8 cellular contexts compared by ENCODE assay signal in the genomic region with DNA sequence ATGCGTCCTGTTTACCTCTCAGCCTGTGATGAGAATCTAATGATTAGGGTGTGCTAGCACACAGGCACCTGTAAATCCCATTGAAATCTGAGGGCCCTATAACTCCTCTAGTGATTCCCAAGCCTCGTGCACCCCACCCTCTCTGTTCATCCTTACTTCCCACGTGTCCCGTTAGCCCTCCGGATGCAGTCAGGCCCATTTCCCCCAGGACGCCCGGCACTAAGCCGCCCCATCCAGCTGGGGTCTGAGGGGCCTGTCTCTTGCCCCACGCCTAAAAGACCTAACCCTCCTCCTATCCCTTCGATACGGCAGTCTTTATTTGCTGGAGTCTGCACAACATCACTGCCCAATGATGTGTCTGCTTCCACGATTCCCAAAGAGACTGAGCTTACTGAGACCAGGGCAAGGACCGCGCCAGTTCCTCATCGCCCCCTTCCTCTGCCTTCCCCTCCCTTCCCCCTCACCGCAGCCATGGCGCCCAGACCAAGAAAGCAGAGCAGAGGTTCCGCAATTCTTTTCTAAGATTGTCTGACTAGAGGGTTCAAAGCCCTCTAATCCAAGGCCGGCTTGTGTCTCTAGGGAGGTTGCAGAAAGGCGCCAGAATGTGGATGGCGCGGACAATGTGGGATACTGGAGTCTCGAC. TPM values are rescaled to one million over a fixed set of nuclear protein-coding genes. Genes with fewer than 3 reads are reported as not detected.
A peak's percentile ranks its signal among the peaks of the same experiment; 100 is the strongest.
DNase-seq lines count a peak whose midpoint lies in the region; ATAC-seq, FAIRE-seq and TF ChIP-seq lines count a peak whose summit lies in the region.

No MANE protein-coding gene starts in this region.

- TF ChIP-seq POLR2A in K562 (conservative IDR thresholded peaks at IDR 0.05) = no peak

- no peak for FAIRE-seq in K562 (lab: Jason Lieb, UNC)

- no peak for TF ChIP-seq CTCF in K562 (IDR thresholded peaks at IDR 0.05 in 2 of 3, conservative IDR thresholded peaks at IDR 0.05 in 1 of 3; ENCODE audit: insufficient read depth in 2 of 3, low read depth in 1 of 3, low read length in 3 of 3)
- no peak for TF ChIP-seq CTCF in liver (IDR thresholded peaks at IDR 0.05; ENCODE audit: low read depth, low read length, missing input control)
- no peak for TF ChIP-seq CTCF in thoracic aorta (IDR thresholded peaks at IDR 0.05)
- no peak for TF ChIP-seq CTCF in OCI-LY7 (conservative IDR thresholded peaks at IDR 0.05; ENCODE audit: low read length)

- no peak for TF ChIP-seq EP300 in K562 (IDR thresholded peaks at IDR 0.05; ENCODE audit: low read length)

- H3K4me1 ChIP-seq in BLaER1 (peaks cover 45% of the 10 kb centered on the region), K562 (replicated peaks in 1 of 2; ENCODE audit: control insufficient read depth in 2 of 2, insufficient read depth in 2 of 2, low read length in 2 of 2) (peaks cover 0 to 18% of the 10 kb centered on the region in 2 experiments; a peak in 3 of 5 replicates), liver (ENCODE audit: control insufficient read depth in 4 of 4, insufficient read depth in 4 of 4, low read length in 3 of 4) (peaks cover 10 to 51% (median 42%) of the 10 kb centered on the region in 4 donors), thoracic aorta (ENCODE audit: control insufficient read depth in 1 of 2, low read depth in 2 of 2) (peaks cover 13 to 32% of the 10 kb centered on the region in 2 donors), OCI-LY7 (ENCODE audit: insufficient read depth, low read length, poor library complexity, severe bottlenecking) (no peaks in the 10 kb centered on the region)

- no peaks in the 10 kb centered on the region for H3K79me2 ChIP-seq in K562 (ENCODE audit: control insufficient read depth, insufficient read depth, low read length)
- H3K79me2 ChIP-seq in OCI-LY7 (ENCODE audit: insufficient read depth, low read depth, low read length) = no peaks in the 10 kb centered on the region

- POLR2A ChIA-PET in K562 (lab: Yijun Ruan, JAX) (no interaction called here), OCI-LY7 (lab: Charles Lee) (no interaction called here)

- 91% methylated on average over 16 of the region's 23 CpGs for WGBS in K562 (ENCODE audit: insufficient coverage, low coverage, missing lambda C conversion rate)
- WGBS in liver = 33% methylated on average over 23 of the region's 23 CpGs

- H4K20me1 ChIP-seq in BLaER1 (peaks cover 31% of the 10 kb centered on the region), K562 (replicated peaks; ENCODE audit: control insufficient read depth, insufficient read depth, low read length) (no peaks in the 10 kb centered on the region), OCI-LY7 (ENCODE audit: insufficient read depth, low read length) (no peaks in the 10 kb centered on the region)

- peak; percentile 5 for ATAC-seq in GM19351 (IDR thresholded peaks at IDR 0.05; ENCODE audit: unreplicated experiment)
- no peak for ATAC-seq in K562
- ATAC-seq in thoracic aorta (ENCODE audit: insufficient number of reproducible peaks, low FRiP score, low read depth) = no peak
- ATAC-seq in HG03095 (IDR thresholded peaks at IDR 0.05; ENCODE audit: unreplicated experiment) = no peak

- no TSS peak for BruUV-seq in K562 (replicated peaks; lab: Mats Ljungman, UMichigan)
- no TSS peak for BruUV-seq in OCI-LY7 (replicated peaks; lab: Mats Ljungman, UMichigan)

- H3K4me2 ChIP-seq in BLaER1 = peak overlapping the region; percentile 99
- H3K4me2 ChIP-seq in K562 (ENCODE audit: insufficient read depth, low read length) = no peak overlapping the region
- no peak overlapping the region; the same call in 1 of the 2 replicates for H3K4me2 ChIP-seq in OCI-LY7 (ENCODE audit: low read length)

- H3K9ac ChIP-seq in BLaER1 = peak overlapping the region; percentile 97
- H3K9ac ChIP-seq in K562 (ENCODE audit: insufficient read depth in 1 of 2, low read depth in 2 of 2, low read length in 2 of 2) = no peak overlapping the region
- peak overlapping the region in 1 of 2 donors; percentile 32 for H3K9ac ChIP-seq in liver (ENCODE audit: low read depth in 1 of 2, low read length in 2 of 2)

- TF ChIP-seq RAD21 in K562 (CRISPR knock-in tag; conservative IDR thresholded peaks at IDR 0.05 in 1 of 2, IDR thresholded peaks at IDR 0.05 in 1 of 2) = no peak
- TF ChIP-seq RAD21 in liver (IDR thresholded peaks at IDR 0.05) = no peak

- H3K27ac ChIP-seq in BLaER1 (peak overlapping the region; percentile 99), K562 (ENCODE audit: extremely low read depth, low read depth, low read length) (no peak overlapping the region), liver (ENCODE audit: low read depth in 1 of 2, low read length in 2 of 2) (peak overlapping the region; percentile 83 to 88), thoracic aorta (peak overlapping the region; percentile 86 to 95), OCI-LY7 (ENCODE audit: low read depth, low read length, poor library complexity, severe bottlenecking) (no peak overlapping the region)

- in situ Hi-C loops in K562 (cut with MboI) = no loop called here

- H3K36me3 ChIP-seq in BLaER1 (peaks cover 3% of the 10 kb centered on the region), K562 (ENCODE audit: control insufficient read depth, insufficient read depth, low read length) (peaks cover 7% of the 10 kb centered on the region), liver (ENCODE audit: control insufficient read depth in 4 of 4, insufficient read depth in 3 of 4, low read depth in 1 of 4, low read length in 3 of 4) (no peaks in the 10 kb centered on the region), thoracic aorta (no peaks in the 10 kb centered on the region), OCI-LY7 (ENCODE audit: insufficient read depth, low read length) (no peaks in the 10 kb centered on the region)

- CTCF ChIA-PET in K562 (lab: Yijun Ruan, JAX; ENCODE audit: low intra/inter-chr PET ratio) = no interaction called here
- CTCF ChIA-PET in OCI-LY7 (lab: Charles Lee; ENCODE audit: unreplicated experiment) = no interaction called here

- no peak overlapping the region for H2AFZ ChIP-seq in K562 (ENCODE audit: low read depth, low read length)
- no peak overlapping the region for H2AFZ ChIP-seq in OCI-LY7 (ENCODE audit: low read length)

- H3K27me3 ChIP-seq in BLaER1 = no peaks in the 10 kb centered on the region
- H3K27me3 ChIP-seq in K562 (ENCODE audit: control insufficient read depth in 2 of 2, insufficient read depth in 2 of 2, low read length in 2 of 2) = no peaks in the 10 kb centered on the region
- H3K27me3 ChIP-seq in liver (ENCODE audit: control insufficient read depth in 4 of 4, insufficient read depth in 4 of 4, low read length in 3 of 4) = no peaks in the 10 kb centered on the region
- no peaks in the 10 kb centered on the region for H3K27me3 ChIP-seq in thoracic aorta (replicated peaks; ENCODE audit: insufficient read depth)

- H3K9me3 ChIP-seq in BLaER1 = no peaks in the 10 kb centered on the region
- H3K9me3 ChIP-seq in K562 (replicated peaks; ENCODE audit: control insufficient read depth, insufficient read depth, low read depth, low read length) = no peaks in the 10 kb centered on the region
- no peaks in the 10 kb centered on the region for H3K9me3 ChIP-seq in liver (ENCODE audit: control insufficient read depth in 4 of 4, low read length in 3 of 4)
- no peaks in the 10 kb centered on the region for H3K9me3 ChIP-seq in thoracic aorta
- H3K9me3 ChIP-seq in OCI-LY7 (ENCODE audit: low read length) = no peaks in the 10 kb centered on the region

- intact Hi-C loops in K562 (cut with micrococcal nuclease) (no loop called here), OCI-LY7 (cut with micrococcal nuclease; ENCODE audit: unreplicated experiment) (no loop called here)

- DNase-seq in NCI-H1092 (lab: John Stamatoyannopoulos, UW) = peak; percentile 67
- DNase-seq in K562 (ENCODE audit: extremely low read depth in 1 of 4, low spot score in 3 of 4) = no peak
- no peak for DNase-seq in thoracic aorta (ENCODE audit: low spot score)
- DNase-seq in OCI-LY7 (ENCODE audit: low spot score) = no peak

- H3K9me1 ChIP-seq in K562 (ENCODE audit: control insufficient read depth, insufficient read depth, low read length) = no peaks in the 10 kb centered on the region

- H3K4me3 ChIP-seq in BLaER1 = peak overlapping the region; percentile 91
- no peak overlapping the region for H3K4me3 ChIP-seq in K562
- H3K4me3 ChIP-seq in liver (ENCODE audit: low read depth in 1 of 3, low read length in 3 of 3) = peak overlapping the region in 2 of 3 donors; percentile 70 to 75
- H3K4me3 ChIP-seq in thoracic aorta = peak overlapping the region; percentile 85
- no peak overlapping the region for H3K4me3 ChIP-seq in OCI-LY7 (ENCODE audit: low read depth, low read length, poor library complexity, severe bottlenecking)

- no peaks in the 10 kb centered on the region for H3K9me2 ChIP-seq in OCI-LY7 (ENCODE audit: insufficient read depth, low read length)

RNA-seq across cellular contexts. Expression of gene FADS2, which starts 1.0 kb away (rescaled TPM):
- total RNA-seq in K562 (2011; cell fraction: chromatin; rRNA removed; ENCODE audit: low replicate concordance) = 49.3 and 107 TPM in 2 replicates
- 68.6 and 70.4 TPM in 2 replicates for total RNA-seq in K562 (2011; cell fraction: nucleolus; rRNA removed)
- 66.5 and 86.0 TPM in 2 replicates for total RNA-seq in K562 (2011; cell fraction: nucleoplasm; rRNA removed)
- total RNA-seq in K562 (2014; rRNA removed) (13.2 and 17.7 TPM in 2 replicates), K562 (2014; rRNA removed; fragmentation: Illumina TruSeq; extraction: Trizol) (14.5 and 16.2 TPM in 2 replicates), K562 (2015; rRNA removed; fragmentation: Illumina TruSeq; extraction: Trizol) (11.5 and 12.0 TPM in 2 replicates), K562 (2021) (28.6 and 30.4 TPM in 2 replicates), liver (100 to 1,000 TPM in 1 of 2 donors, 10 to 100 TPM in 1; 65.4 to 281 TPM), thoracic aorta (100 to 1,000 TPM in 1 of 2 donors, 10 to 100 TPM in 1; 89.2 to 234 TPM), OCI-LY7 (2022) (2.3 and 2.8 TPM in 2 replicates)
- polyA plus RNA-seq in K562 (2011; rRNA removed) (42.8 and 57.1 TPM in 2 replicates), K562 (2014; fragmentation: Illumina TruSeq; extraction: Trizol) (33.9 and 39.7 TPM in 2 replicates), K562 (2014; fragmentation: Nextera tagmentation; extraction: Ambion mirVana) (1 to 10 TPM; 2.9 to 5.3 TPM), K562 (2014; rRNA removed) (23.9 and 27.2 TPM in 2 replicates), liver (100 to 1,000 TPM in 1 of 2 donors, 1 to 10 TPM in 1; 2.8 to 104 TPM)
- 45.6 and 51.9 TPM in 2 replicates for polyA plus RNA-seq in K562 (2011; cell fraction: cytosol; rRNA removed)
- 34.1 and 48.4 TPM in 2 replicates for polyA plus RNA-seq in K562 (2011; cell fraction: nucleus; rRNA removed)
- 27.8 and 43.6 TPM in 2 replicates for polyA plus RNA-seq in K562 (2012)
- polyA minus RNA-seq in K562 (2011; rRNA and poly(A)+ RNA removed) = 38.9 and 48.8 TPM in 2 replicates
- 21.3 and 32.6 TPM in 2 replicates for polyA minus RNA-seq in K562 (2011; cell fraction: cytosol; rRNA and poly(A)+ RNA removed)
- 10.5 and 15.2 TPM in 2 replicates for polyA minus RNA-seq in K562 (2011; cell fraction: nucleus; rRNA and poly(A)+ RNA removed)
- 0.31 and 0.95 TPM in 2 replicates for total RNA-seq in OCI-LY7 (2014; rRNA removed; shearing (Covaris generic))

RNA-seq across cellular contexts. Expression of gene FADS1, which starts 10.2 kb away (rescaled TPM):
- total RNA-seq in K562 (2011; cell fraction: chromatin; rRNA removed; ENCODE audit: low replicate concordance) = 611 and 866 TPM in 2 replicates
- 866 and 894 TPM in 2 replicates for total RNA-seq in K562 (2011; cell fraction: nucleolus; rRNA removed)
- total RNA-seq in K562 (2011; cell fraction: nucleoplasm; rRNA removed) = 825 and 959 TPM in 2 replicates
- total RNA-seq in K562 (2014; rRNA removed) (250 and 292 TPM in 2 replicates), K562 (2014; rRNA removed; fragmentation: Illumina TruSeq; extraction: Trizol) (367 and 390 TPM in 2 replicates), K562 (2015; rRNA removed; fragmentation: Illumina TruSeq; extraction: Trizol) (353 and 364 TPM in 2 replicates), K562 (2021) (378 and 411 TPM in 2 replicates), liver (100 to 1,000 TPM in 1 of 2 donors, 10 to 100 TPM in 1; 72.7 to 137 TPM), thoracic aorta (10 to 100 TPM; 39.0 to 52.9 TPM), OCI-LY7 (2022) (not detected in 2 replicates)
- polyA plus RNA-seq in K562 (2011; rRNA removed) (747 and 864 TPM in 2 replicates), K562 (2014; fragmentation: Illumina TruSeq; extraction: Trizol) (394 and 457 TPM in 2 replicates), K562 (2014; fragmentation: Nextera tagmentation; extraction: Ambion mirVana) (100 to 1,000 TPM; 110 to 174 TPM), K562 (2014; rRNA removed) (295 and 314 TPM in 2 replicates), liver (10 to 100 TPM; 16.8 to 44.8 TPM)
- polyA plus RNA-seq in K562 (2011; cell fraction: cytosol; rRNA removed) = 1,005 and 1,028 TPM in 2 replicates
- polyA plus RNA-seq in K562 (2011; cell fraction: nucleus; rRNA removed) = 277 and 375 TPM in 2 replicates
- polyA plus RNA-seq in K562 (2012) = 228 and 290 TPM in 2 replicates
- polyA minus RNA-seq in K562 (2011; rRNA and poly(A)+ RNA removed) = 571 and 760 TPM in 2 replicates
- 555 and 599 TPM in 2 replicates for polyA minus RNA-seq in K562 (2011; cell fraction: cytosol; rRNA and poly(A)+ RNA removed)
- 280 and 292 TPM in 2 replicates for polyA minus RNA-seq in K562 (2011; cell fraction: nucleus; rRNA and poly(A)+ RNA removed)
- total RNA-seq in OCI-LY7 (2014; rRNA removed; shearing (Covaris generic)) = not detected in 2 replicates

RNA-seq across cellular contexts. Expression of gene FEN1, which starts 34.3 kb away (rescaled TPM):
- 27.9 and 42.4 TPM in 2 replicates for total RNA-seq in K562 (2011; cell fraction: chromatin; rRNA removed; ENCODE audit: low replicate concordance)
- total RNA-seq in K562 (2011; cell fraction: nucleolus; rRNA removed) = 50.0 and 60.9 TPM in 2 replicates
- total RNA-seq in K562 (2011; cell fraction: nucleoplasm; rRNA removed) = 37.0 and 43.3 TPM in 2 replicates
- total RNA-seq in K562 (2014; rRNA removed) (156 and 172 TPM in 2 replicates), K562 (2014; rRNA removed; fragmentation: Illumina TruSeq; extraction: Trizol) (130 and 137 TPM in 2 replicates), K562 (2015; rRNA removed; fragmentation: Illumina TruSeq; extraction: Trizol) (150 and 154 TPM in 2 replicates), K562 (2021) (140 and 150 TPM in 2 replicates), liver (10 to 100 TPM in 1 of 2 donors, 1 to 10 TPM in 1; 9.0 to 46.5 TPM), thoracic aorta (1 to 10 TPM; 4.5 to 5.4 TPM), OCI-LY7 (2022) (102 and 123 TPM in 2 replicates)
- polyA plus RNA-seq in K562 (2011; rRNA removed) (91.3 and 124 TPM in 2 replicates), K562 (2014; fragmentation: Illumina TruSeq; extraction: Trizol) (138 and 146 TPM in 2 replicates), K562 (2014; fragmentation: Nextera tagmentation; extraction: Ambion mirVana) (10 to 100 TPM; 58.1 to 86.8 TPM), K562 (2014; rRNA removed) (132 and 136 TPM in 2 replicates), liver (10 to 100 TPM in 1 of 2 donors, 1 to 10 TPM in 1; 4.5 to 10.0 TPM)
- 83.9 and 106 TPM in 2 replicates for polyA plus RNA-seq in K562 (2011; cell fraction: cytosol; rRNA removed)
- 28.7 and 36.3 TPM in 2 replicates for polyA plus RNA-seq in K562 (2011; cell fraction: nucleus; rRNA removed)
- polyA plus RNA-seq in K562 (2012) = 122 and 124 TPM in 2 replicates
- polyA minus RNA-seq in K562 (2011; rRNA and poly(A)+ RNA removed) = 77.5 and 111 TPM in 2 replicates
- 54.2 and 76.3 TPM in 2 replicates for polyA minus RNA-seq in K562 (2011; cell fraction: cytosol; rRNA and poly(A)+ RNA removed)
- 29.8 and 34.1 TPM in 2 replicates for polyA minus RNA-seq in K562 (2011; cell fraction: nucleus; rRNA and poly(A)+ RNA removed)
- 143 and 153 TPM in 2 replicates for total RNA-seq in OCI-LY7 (2014; rRNA removed; shearing (Covaris generic))

RNA-seq across cellular contexts. Expression of gene TMEM258, which starts 34.7 kb away (rescaled TPM):
- total RNA-seq in K562 (2011; cell fraction: chromatin; rRNA removed; ENCODE audit: low replicate concordance) = 88.0 and 142 TPM in 2 replicates
- total RNA-seq in K562 (2011; cell fraction: nucleolus; rRNA removed) = 195 and 216 TPM in 2 replicates
- 192 and 237 TPM in 2 replicates for total RNA-seq in K562 (2011; cell fraction: nucleoplasm; rRNA removed)
- total RNA-seq in K562 (2014; rRNA removed) (97.2 and 153 TPM in 2 replicates), K562 (2014; rRNA removed; fragmentation: Illumina TruSeq; extraction: Trizol) (227 and 239 TPM in 2 replicates), K562 (2015; rRNA removed; fragmentation: Illumina TruSeq; extraction: Trizol) (221 and 231 TPM in 2 replicates), K562 (2021) (168 and 200 TPM in 2 replicates), liver (10 to 100 TPM; 31.0 to 77.8 TPM), thoracic aorta (10 to 100 TPM; 17.3 to 63.6 TPM), OCI-LY7 (2022) (173 and 174 TPM in 2 replicates)
- polyA plus RNA-seq in K562 (2011; rRNA removed) (630 and 713 TPM in 2 replicates), K562 (2014; fragmentation: Illumina TruSeq; extraction: Trizol) (213 and 256 TPM in 2 replicates), K562 (2014; fragmentation: Nextera tagmentation; extraction: Ambion mirVana) (100 to 1,000 TPM; 794 to 856 TPM), K562 (2014; rRNA removed) (199 and 268 TPM in 2 replicates), liver (100 to 1,000 TPM; 120 to 136 TPM)
- 728 and 1,027 TPM in 2 replicates for polyA plus RNA-seq in K562 (2011; cell fraction: cytosol; rRNA removed)
- 254 and 417 TPM in 2 replicates for polyA plus RNA-seq in K562 (2011; cell fraction: nucleus; rRNA removed)
- polyA plus RNA-seq in K562 (2012) = 426 and 696 TPM in 2 replicates
- 155 and 167 TPM in 2 replicates for polyA minus RNA-seq in K562 (2011; rRNA and poly(A)+ RNA removed)
- polyA minus RNA-seq in K562 (2011; cell fraction: cytosol; rRNA and poly(A)+ RNA removed) = 111 and 157 TPM in 2 replicates
- 46.0 and 84.9 TPM in 2 replicates for polyA minus RNA-seq in K562 (2011; cell fraction: nucleus; rRNA and poly(A)+ RNA removed)
- 119 and 174 TPM in 2 replicates for total RNA-seq in OCI-LY7 (2014; rRNA removed; shearing (Covaris generic))

Comparison
In these comparisons a context has a peak if more than half of its experiments do, and no peak if none do; other contexts are left out.
1. H3K27ac ChIP-seq: peak in BLaER1 (single experiment), liver (2 of 2) and thoracic aorta (2 of 2); none in K562 (single experiment) and OCI-LY7 (single experiment).
2. H3K4me3 ChIP-seq: peak in BLaER1 (single experiment), liver (2 of 3) and thoracic aorta (single experiment); none in K562 (single experiment) and OCI-LY7 (single experiment).
3. RNA of gene FADS1, which starts 10.2 kb away (total RNA-seq): 250 to 959 TPM in K562, 72.7 to 137 TPM in liver and 39.0 to 52.9 TPM in thoracic aorta; not detected in OCI-LY7; every median in the first group is over 10 times any median in the second.